9 cellular contexts compared by ENCODE assay signal in the genomic region with DNA sequence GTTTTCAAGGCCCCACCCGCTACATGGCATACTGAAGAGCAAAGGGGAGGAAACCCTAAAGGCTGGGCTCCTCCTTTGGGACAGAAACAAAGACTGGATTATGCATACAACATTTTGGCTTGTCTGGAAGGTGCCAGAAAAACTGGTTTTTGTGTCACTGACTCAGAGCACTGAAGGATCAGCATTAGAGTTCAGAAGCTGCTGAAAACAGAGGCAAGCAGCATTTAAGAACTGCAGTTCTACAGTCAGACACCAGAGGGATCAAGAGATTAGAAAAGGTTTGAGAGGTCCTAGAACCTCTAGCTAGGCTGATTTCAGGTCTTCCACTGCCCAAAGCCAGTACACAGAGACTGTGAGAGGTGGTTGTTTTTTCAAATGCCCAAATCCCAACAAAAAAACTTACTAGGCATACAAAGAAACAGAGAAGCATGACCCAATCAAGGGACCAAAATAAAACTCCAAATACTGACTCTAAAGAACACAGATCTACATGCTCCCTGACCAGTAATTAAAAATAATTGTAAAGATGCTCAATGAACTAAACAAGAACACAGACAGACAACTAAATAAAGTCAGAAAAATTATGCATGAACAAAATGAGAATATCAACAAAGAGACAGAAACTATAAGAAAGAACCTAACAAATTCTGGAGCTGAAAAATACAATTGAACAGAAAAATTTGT.
A peak's percentile ranks its signal among the peaks of the same experiment; 100 is the strongest.
DNase-seq lines count a peak whose midpoint lies in the region; ATAC-seq and TF ChIP-seq lines count a peak whose summit lies in the region.
"Had no signal": no experiment of that assay in that cellular context is flagged by ENCODE, and none has a peak within 500 bp of the region (broad histone marks: within the 10 kb centered on the region; RNA-seq: fewer than 3 reads in every experiment).

No MANE protein-coding gene starts in this region.

- H3K36me3 Mint-ChIP-seq in immature natural killer cell: peaks cover 0 to 9% (median 0%) of the 10 kb centered on the region in 3 donors

- H3K4me1 Mint-ChIP-seq in immature natural killer cell: no peaks in the 10 kb centered on the region

- TF ChIP-seq CTCF in GM13977 (IDR thresholded peaks at IDR 0.05; ENCODE audit: extremely low read depth, insufficient read depth, missing control alignments): peak; percentile 63

- H3K27ac Mint-ChIP-seq in immature natural killer cell: no peak overlapping the region

- DNase-seq in AG08396 (ENCODE audit: low spot score): peak; percentile 67
- DNase-seq in GM13977 (ENCODE audit: low spot score): peak; percentile 69
- peak; percentile 86 for DNase-seq in NCI-H2107 treated with DMSO at 0.1 percent for 48 hours (lab: John Stamatoyannopoulos, UW; ENCODE audit: unreplicated experiment)
- peak; percentile 75 for DNase-seq in amniotic epithelial cell (ENCODE audit: low read depth)
- peak in 2 of 3 donors; percentile 22 to 26 for DNase-seq in immature natural killer cell
- no peak for DNase-seq in activated naive CD4-positive, alpha-beta T cell treated with Interleukin-2 at 50 U/mL for 16 hours
- DNase-seq: left cardiac atrium had no signal

- ATAC-seq in HG03442 (IDR thresholded peaks at IDR 0.05; ENCODE audit: unreplicated experiment) (no peak), HG03439 (IDR thresholded peaks at IDR 0.05; ENCODE audit: unreplicated experiment) (no peak)

- in situ Hi-C loops in GM13977 (cut with MboI; ENCODE audit: low pct_unique_long_range_greater_than_20kb, low sequenced_read_pairs, unreplicated experiment): loop anchor here (10.0 kb wide), 1 partner anchor 98 kb away; no protein-coding TSS in a partner anchor

- H3K4me3 Mint-ChIP-seq in immature natural killer cell: no peak overlapping the region

- peaks cover 2 to 5% (median 5%) of the 10 kb centered on the region in 3 donors for H3K27me3 Mint-ChIP-seq in immature natural killer cell (ENCODE audit: low read depth in 3 of 3)

- H3K9me3 Mint-ChIP-seq in immature natural killer cell: peaks cover 0 to 17% (median 3%) of the 10 kb centered on the region in 6 donors
